In genomic region chr5:130024006-130024405, GRCh38 we compare ENCODE assay signal across 23 cellular contexts.
"Had no signal": no experiment of that assay in that cellular context is flagged by ENCODE, and none has a peak within 500 bp of the region (broad histone marks: within the 10 kb centered on the region; RNA-seq: fewer than 3 reads in every experiment).

No MANE protein-coding gene starts in this region.

- H3K4me3 ChIP-seq: K562 had no signal

- DNase-seq: activated B cell treated with CpG ODN at 0.5 μM for 24 hours; activated CD4-positive, alpha-beta T cell treated with anti-CD3 and anti-CD28 coated beads for 1 hour; activated CD4-positive, alpha-beta T cell treated with anti-CD3 and anti-CD28 coated beads, Interleukin-2, amount 10 ng/mL, durations not matched to agents 24 days and 14 days; activated CD4-positive, alpha-beta T cell treated with anti-CD3 and anti-CD28 coated beads, Interleukin-2, amount 50 U/mL, for 48 hours; activated CD8-positive, alpha-beta memory T cell treated with anti-CD3 and anti-CD28 coated beads, Interleukin-2, amount 10 ng/mL, durations not matched to agents 7 days and 5 days; activated effector memory CD4-positive, alpha-beta T cell treated with Interleukin-2 at 50 U/mL for 16 hours; activated naive CD4-positive, alpha-beta T cell; activated T-cell treated with anti-CD3 and anti-CD28 coated beads, Interleukin-2, amount 50 U/mL, for 24 hours; amniotic stem cell; brain microvascular endothelial cell; MM.1S; NCI-H1105; NCI-H1436; NCI-H1694 treated with DMSO at 0.1 percent for 48 hours; NCI-H2029 treated with DMSO at 0.1 percent for 48 hours; NCI-H345; NCI-H510A; NCI-H526 treated with DMSO at 0.1 percent for 48 hours; NCI-H82; SIG-M5; T-helper 17 cell; T-helper 9 cell had no signal
